11 cellular contexts compared by ENCODE assay signal in genomic region chr13:20188649-20189553, GRCh38. TPM values are rescaled to one million over a fixed set of nuclear protein-coding genes. Genes with fewer than 3 reads are reported as not detected.
DNase-seq lines count a peak whose midpoint lies in the region; ATAC-seq and TF ChIP-seq lines count a peak whose summit lies in the region.
"Had no signal": no experiment of that assay in that cellular context is flagged by ENCODE, and none has a peak within 500 bp of the region (broad histone marks: within the 10 kb centered on the region; RNA-seq: fewer than 3 reads in every experiment).

No MANE protein-coding gene starts in this region.

- intact Hi-C loops in activated naive CD4-positive, alpha-beta T cell treated with anti-CD3 and anti-CD28 coated beads for 36 hours (cut with micrococcal nuclease) = no loop called here

- H3K4me3 Mint-ChIP-seq in activated naive CD4-positive, alpha-beta T cell treated with anti-CD3 and anti-CD28 coated beads for 36 hours = no peak overlapping the region
- no peak overlapping the region for H3K4me3 Mint-ChIP-seq in endodermal cell

- ATAC-seq in HG02870 (IDR thresholded peaks at IDR 0.05; ENCODE audit: unreplicated experiment) = no peak

- H3K9me3 ChIP-seq in endodermal cell (ENCODE audit: control insufficient read depth, low read length) (no peaks in the 10 kb centered on the region), smooth muscle cell (replicated peaks; ENCODE audit: low read depth) (no peaks in the 10 kb centered on the region)

- no peaks in the 10 kb centered on the region for H4K20me1 ChIP-seq in smooth muscle cell (ENCODE audit: low read depth)

- peaks cover 65% of the 10 kb centered on the region for H3K27me3 ChIP-seq in endodermal cell (ENCODE audit: control insufficient read depth, insufficient read depth, low read length, poor library complexity, severe bottlenecking)
- H3K27me3 ChIP-seq in smooth muscle cell (ENCODE audit: low read depth) = peaks cover 9% of the 10 kb centered on the region

- peaks cover 7% of the 10 kb centered on the region for H3K4me1 ChIP-seq in endodermal cell (ENCODE audit: control insufficient read depth, insufficient read depth, low read length)
- H3K4me1 ChIP-seq in smooth muscle cell (ENCODE audit: low read depth) = peaks cover 21% of the 10 kb centered on the region

- H3K9ac ChIP-seq in endodermal cell (ENCODE audit: extremely low read depth, low read length, poor library complexity, severe bottlenecking) (no peak overlapping the region), smooth muscle cell (ENCODE audit: low read depth) (no peak overlapping the region)

- H3K36me3 ChIP-seq in endodermal cell (ENCODE audit: control insufficient read depth, insufficient read depth, low read length) = no peaks in the 10 kb centered on the region
- H3K36me3 ChIP-seq in smooth muscle cell (ENCODE audit: low read depth) = no peaks in the 10 kb centered on the region

- no peak overlapping the region for H2AFZ ChIP-seq in smooth muscle cell (ENCODE audit: low read depth)

- H3K4me2 ChIP-seq in smooth muscle cell = no peak overlapping the region

- H3K27ac ChIP-seq in endodermal cell (ENCODE audit: low read depth, low read length) = no peak overlapping the region
- peak overlapping the region; percentile 86 for H3K27ac ChIP-seq in smooth muscle cell (ENCODE audit: low read depth)

- no peaks in the 10 kb centered on the region for H3K79me2 ChIP-seq in smooth muscle cell (ENCODE audit: low read depth)

- CTCF ChIA-PET in activated naive CD4-positive, alpha-beta T cell treated with anti-CD3 and anti-CD28 coated beads for 36 hours (lab: Charles Lee) = interaction anchor here (0.8 to 1.0 kb wide), 2 partner anchors 8 to 35 kb away, joined by 3 to 4 read pairs; no protein-coding TSS in a partner anchor

- no peak overlapping the region for H3K27ac Mint-ChIP-seq in activated naive CD4-positive, alpha-beta T cell treated with anti-CD3 and anti-CD28 coated beads for 36 hours
- H3K27ac Mint-ChIP-seq in endodermal cell = no peak overlapping the region

- H3K4me3 ChIP-seq in endodermal cell (ENCODE audit: low read length) (no peak overlapping the region), smooth muscle cell (no peak overlapping the region)

- 90% methylated on average over 20 to 28 of the region's 28 CpGs for WGBS in endodermal cell (ENCODE audit: insufficient coverage in 1 of 2, insufficient read length in 1 of 2), 2 experiments
- WGBS in smooth muscle cell (ENCODE audit: low lambda C conversion rate) = 84% methylated on average over 28 of the region's 28 CpGs

- no peaks in the 10 kb centered on the region for H3K9me3 Mint-ChIP-seq in activated naive CD4-positive, alpha-beta T cell treated with anti-CD3 and anti-CD28 coated beads for 36 hours
- H3K9me3 Mint-ChIP-seq in endodermal cell = no peaks in the 10 kb centered on the region

- peak; percentile 20 for DNase-seq in activated naive CD4-positive, alpha-beta T cell treated with anti-CD3 and anti-CD28 coated beads for 36 hours
- DNase-seq in activated naive CD4-positive, alpha-beta T cell (lab: John Stamatoyannopoulos, UW) = no peak
- DNase-seq in OCI-M1 (lab: John Stamatoyannopoulos, UW) = peak; percentile 88
- DNase-seq in endodermal cell = peak; percentile 82
- no peak for DNase-seq in smooth muscle cell (lab: John Stamatoyannopoulos, UW; ENCODE audit: unreplicated experiment)
- DNase-seq in NCI-H2196 treated with DMSO at 0.1 percent for 48 hours (lab: John Stamatoyannopoulos, UW; ENCODE audit: unreplicated experiment) = no peak
- no peak for DNase-seq in HT-29 (ENCODE audit: low spot score)
- DNase-seq: activated T-cell treated with anti-CD3 and anti-CD28 coated beads, Interleukin-2, amount 50 U/mL, for 48 hours; midbrain; NCI-H446 had no signal

- peaks cover 18% of the 10 kb centered on the region for H3K27me3 Mint-ChIP-seq in activated naive CD4-positive, alpha-beta T cell treated with anti-CD3 and anti-CD28 coated beads for 36 hours (ENCODE audit: low read depth)
- H3K27me3 Mint-ChIP-seq in endodermal cell (ENCODE audit: insufficient read depth) = peaks cover 62% of the 10 kb centered on the region

- TF ChIP-seq CTCF in endodermal cell (conservative IDR thresholded peaks at IDR 0.05) (peak; percentile 66), smooth muscle cell (IDR thresholded peaks at IDR 0.05; ENCODE audit: borderline replicate concordance, insufficient read depth, poor library complexity, severe bottlenecking) (no peak)

- peaks cover 3% of the 10 kb centered on the region for H3K4me1 Mint-ChIP-seq in activated naive CD4-positive, alpha-beta T cell treated with anti-CD3 and anti-CD28 coated beads for 36 hours (ENCODE audit: low read depth)
- peaks cover 15% of the 10 kb centered on the region for H3K4me1 Mint-ChIP-seq in endodermal cell

- H3K36me3 Mint-ChIP-seq in activated naive CD4-positive, alpha-beta T cell treated with anti-CD3 and anti-CD28 coated beads for 36 hours (ENCODE audit: low read depth) = no peaks in the 10 kb centered on the region
- H3K36me3 Mint-ChIP-seq in endodermal cell (ENCODE audit: low read depth) = no peaks in the 10 kb centered on the region

- H3F3A ChIP-seq in smooth muscle cell (ENCODE audit: low read depth) = peaks cover 6% of the 10 kb centered on the region

RNA-seq across cellular contexts. Expression of gene GJB2, which starts 3.8 kb away (rescaled TPM):
- under 1 TPM; 0.72 to 0.89 TPM for total RNA-seq in activated naive CD4-positive, alpha-beta T cell treated with anti-CD3 and anti-CD28 coated beads for 36 hours
- under 1 TPM; 0.26 to 0.82 TPM for total RNA-seq in endodermal cell
- polyA plus RNA-seq in endodermal cell (2013, experiment 1 of 2) = 0.28 TPM
- polyA plus RNA-seq in endodermal cell (2013, experiment 2 of 2) = 0.25 TPM
- total RNA-seq in smooth muscle cell = 101 and 115 TPM in 2 replicates
- polyA plus RNA-seq in smooth muscle cell = 42.9 and 83.7 TPM in 2 replicates
- 41.9 and 50.1 TPM in 2 replicates for total RNA-seq in HT-29 (2014; rRNA removed; shearing (Covaris generic))

RNA-seq across cellular contexts. Expression of gene GJA3, which starts 28.0 kb away (rescaled TPM):
- total RNA-seq in activated naive CD4-positive, alpha-beta T cell treated with anti-CD3 and anti-CD28 coated beads for 36 hours = under 1 TPM; 0.05 to 0.10 TPM
- total RNA-seq in endodermal cell = under 1 TPM; 0.07 to 0.09 TPM
- not detected for polyA plus RNA-seq in endodermal cell (2013, experiment 1 of 2)
- 0.08 TPM for polyA plus RNA-seq in endodermal cell (2013, experiment 2 of 2)
- 1.5 and 4.5 TPM in 2 replicates for total RNA-seq in smooth muscle cell
- polyA plus RNA-seq in smooth muscle cell = 1.3 and 1.4 TPM in 2 replicates
- total RNA-seq in HT-29 (2014; rRNA removed; shearing (Covaris generic)) = 0.29 and 0.43 TPM in 2 replicates

RNA-seq across cellular contexts. Expression of gene GJB6, which starts 43.2 kb away (rescaled TPM):
- under 1 TPM; 0.30 to 0.50 TPM for total RNA-seq in activated naive CD4-positive, alpha-beta T cell treated with anti-CD3 and anti-CD28 coated beads for 36 hours
- total RNA-seq in endodermal cell (not detected), smooth muscle cell (35.3 and 55.6 TPM in 2 replicates)
- polyA plus RNA-seq in endodermal cell (2013, experiment 1 of 2) = not detected
- not detected for polyA plus RNA-seq in endodermal cell (2013, experiment 2 of 2)
- polyA plus RNA-seq in smooth muscle cell = 8.4 and 14.7 TPM in 2 replicates
- total RNA-seq in HT-29 (2014; rRNA removed; shearing (Covaris generic)) = 0.99 and 1.9 TPM in 2 replicates

Comparison
In these comparisons a context has a peak if more than half of its experiments do, and no peak if none do; other contexts are left out.
1. DNase-seq: peak in activated naive CD4-positive, alpha-beta T cell treated with anti-CD3 and anti-CD28 coated beads for 36 hours (single experiment), OCI-M1 (single experiment) and endodermal cell (single experiment); none in activated naive CD4-positive, alpha-beta T cell (0 of 4), smooth muscle cell (single experiment), NCI-H2196 treated with DMSO at 0.1 percent for 48 hours (single experiment) and HT-29 (single experiment).
2. RNA of gene GJB2, which starts 3.8 kb away (total RNA-seq): 101 to 115 TPM in smooth muscle cell and 41.9 to 50.1 TPM in HT-29; 0.72 to 0.89 TPM in activated naive CD4-positive, alpha-beta T cell treated with anti-CD3 and anti-CD28 coated beads for 36 hours and 0.26 to 0.82 TPM in endodermal cell; every median in the first group is over 10 times any median in the second.
3. RNA of gene GJB6, which starts 43.2 kb away (total RNA-seq): 35.3 to 55.6 TPM in smooth muscle cell; 0.99 to 1.9 TPM in HT-29, 0.30 to 0.50 TPM in activated naive CD4-positive, alpha-beta T cell treated with anti-CD3 and anti-CD28 coated beads for 36 hours and not detected in endodermal cell; every median in the first group is over 10 times any median in the second.